ENCODE assay signal across 1 cellular context in the genomic region with DNA sequence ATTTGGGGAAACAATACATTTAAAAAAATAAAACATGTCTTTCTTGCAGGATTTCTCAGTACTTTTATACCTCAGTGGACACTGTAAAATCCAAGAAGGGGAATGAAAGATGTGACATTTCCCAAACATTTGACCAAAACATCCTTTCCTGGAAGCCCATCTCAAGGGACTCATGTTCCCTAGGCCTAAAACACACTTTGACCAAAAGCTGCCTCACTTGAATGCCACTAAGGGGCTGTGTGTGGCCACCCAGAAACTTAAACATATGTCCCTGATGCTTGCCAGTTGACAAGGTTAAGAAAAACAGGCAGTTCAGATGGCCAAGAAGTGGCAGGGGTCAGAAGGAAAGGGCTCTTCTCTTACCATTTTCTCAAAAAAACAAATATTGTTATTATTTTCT.
TF ChIP-seq lines count a peak whose summit lies in the region.

No MANE protein-coding gene starts in this region.

TF ChIP-seq in GM23338, 12 proteins besides CTCF, POLR2A, EP300 and RAD21 (continued from another document):
- TF ChIP-seq, protein P1, sequence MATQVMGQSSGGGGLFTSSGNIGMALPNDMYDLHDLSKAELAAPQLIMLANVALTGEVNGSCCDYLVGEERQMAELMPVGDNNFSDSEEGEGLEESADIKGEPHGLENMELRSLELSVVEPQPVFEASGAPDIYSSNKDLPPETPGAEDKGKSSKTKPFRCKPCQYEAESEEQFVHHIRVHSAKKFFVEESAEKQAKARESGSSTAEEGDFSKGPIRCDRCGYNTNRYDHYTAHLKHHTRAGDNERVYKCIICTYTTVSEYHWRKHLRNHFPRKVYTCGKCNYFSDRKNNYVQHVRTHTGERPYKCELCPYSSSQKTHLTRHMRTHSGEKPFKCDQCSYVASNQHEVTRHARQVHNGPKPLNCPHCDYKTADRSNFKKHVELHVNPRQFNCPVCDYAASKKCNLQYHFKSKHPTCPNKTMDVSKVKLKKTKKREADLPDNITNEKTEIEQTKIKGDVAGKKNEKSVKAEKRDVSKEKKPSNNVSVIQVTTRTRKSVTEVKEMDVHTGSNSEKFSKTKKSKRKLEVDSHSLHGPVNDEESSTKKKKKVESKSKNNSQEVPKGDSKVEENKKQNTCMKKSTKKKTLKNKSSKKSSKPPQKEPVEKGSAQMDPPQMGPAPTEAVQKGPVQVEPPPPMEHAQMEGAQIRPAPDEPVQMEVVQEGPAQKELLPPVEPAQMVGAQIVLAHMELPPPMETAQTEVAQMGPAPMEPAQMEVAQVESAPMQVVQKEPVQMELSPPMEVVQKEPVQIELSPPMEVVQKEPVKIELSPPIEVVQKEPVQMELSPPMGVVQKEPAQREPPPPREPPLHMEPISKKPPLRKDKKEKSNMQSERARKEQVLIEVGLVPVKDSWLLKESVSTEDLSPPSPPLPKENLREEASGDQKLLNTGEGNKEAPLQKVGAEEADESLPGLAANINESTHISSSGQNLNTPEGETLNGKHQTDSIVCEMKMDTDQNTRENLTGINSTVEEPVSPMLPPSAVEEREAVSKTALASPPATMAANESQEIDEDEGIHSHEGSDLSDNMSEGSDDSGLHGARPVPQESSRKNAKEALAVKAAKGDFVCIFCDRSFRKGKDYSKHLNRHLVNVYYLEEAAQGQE (IDR thresholded peaks at IDR 0.05; ENCODE audit: unreplicated experiment), result no peak
- TF ChIP-seq EZH2phosphoT487 (IDR thresholded peaks at IDR 0.05; ENCODE audit: unreplicated experiment), result no peak
- TF ChIP-seq, protein P2, sequence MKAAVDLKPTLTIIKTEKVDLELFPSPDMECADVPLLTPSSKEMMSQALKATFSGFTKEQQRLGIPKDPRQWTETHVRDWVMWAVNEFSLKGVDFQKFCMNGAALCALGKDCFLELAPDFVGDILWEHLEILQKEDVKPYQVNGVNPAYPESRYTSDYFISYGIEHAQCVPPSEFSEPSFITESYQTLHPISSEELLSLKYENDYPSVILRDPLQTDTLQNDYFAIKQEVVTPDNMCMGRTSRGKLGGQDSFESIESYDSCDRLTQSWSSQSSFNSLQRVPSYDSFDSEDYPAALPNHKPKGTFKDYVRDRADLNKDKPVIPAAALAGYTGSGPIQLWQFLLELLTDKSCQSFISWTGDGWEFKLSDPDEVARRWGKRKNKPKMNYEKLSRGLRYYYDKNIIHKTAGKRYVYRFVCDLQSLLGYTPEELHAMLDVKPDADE (IDR thresholded peaks at IDR 0.05), result no peak
- no peak for TF ChIP-seq NANOG (IDR thresholded peaks at IDR 0.05; ENCODE audit: borderline replicate concordance)
